In genomic region chr1:185467125-185467524, GRCh38 we compare ENCODE assay signal across 20 cellular contexts.
"Had no signal": no experiment of that assay in that cellular context is flagged by ENCODE, and none has a peak within 500 bp of the region (broad histone marks: within the 10 kb centered on the region; RNA-seq: fewer than 3 reads in every experiment).

No MANE protein-coding gene starts in this region.

- DNase-seq: effector memory CD4-positive, alpha-beta T cell; gastrocnemius medialis; heart right ventricle; hypothalamus; kidney glomerular epithelial cell; natural killer cell; nucleus accumbens; ovary; small intestine; stimulated activated CD4-positive, alpha-beta T cell treated with anti-CD3 and anti-CD28 coated beads, Interleukin-12 subunit alpha, Interleukin-12 subunit beta, amount 100 ng/mL, for 4 hours; stimulated activated CD4-positive, alpha-beta T cell treated with anti-CD3 and anti-CD28 coated beads, Interleukin-2, amount 100 ng/mL, for 48 hours; stimulated activated CD8-positive, alpha-beta memory T cell treated with anti-CD3 and anti-CD28 coated beads, Interleukin-4, amount 100 ng/mL, for 48 hours; tibial artery had no signal

- H3K4me1 Mint-ChIP-seq: neural progenitor cell; stimulated activated effector memory CD8-positive, alpha-beta T cell treated with anti-CD3 and anti-CD28 coated beads, Interleukin-12 subunit alpha, Interleukin-12 subunit beta, amount 100 ng/mL, for 72 hours had no signal

- H3K4me3 Mint-ChIP-seq: mesothelial cell of epicardium; natural killer cell; neural progenitor cell; stimulated activated effector memory CD8-positive, alpha-beta T cell treated with anti-CD3 and anti-CD28 coated beads, Interleukin-12 subunit alpha, Interleukin-12 subunit beta, amount 100 ng/mL, for 72 hours; stimulated activated naive CD8-positive, alpha-beta T cell treated with anti-CD3 and anti-CD28 coated beads, Interleukin-15, Interleukin-2, amounts not matched to agents 100 ng/mL and 50 ng/mL, for 24 hours had no signal

- H3K9ac ChIP-seq: neural progenitor cell had no signal

- H3K27me3 ChIP-seq: esophagus muscularis mucosa, gastrocnemius medialis, heart right ventricle, neural progenitor cell, ovary, right atrium auricular region, tibial artery had no signal

- H3K36me3 ChIP-seq: esophagus muscularis mucosa, gastrocnemius medialis, heart right ventricle, neural progenitor cell, ovary, right atrium auricular region, tibial artery had no signal

- H3K27me3 Mint-ChIP-seq: stimulated activated naive CD8-positive, alpha-beta T cell treated with anti-CD3 and anti-CD28 coated beads, Interleukin-15, Interleukin-2, amounts not matched to agents 100 ng/mL and 50 ng/mL, for 24 hours had no signal

- H3K27ac Mint-ChIP-seq: mesothelial cell of epicardium; natural killer cell; neural progenitor cell; stimulated activated effector memory CD8-positive, alpha-beta T cell treated with anti-CD3 and anti-CD28 coated beads, Interleukin-12 subunit alpha, Interleukin-12 subunit beta, amount 100 ng/mL, for 72 hours; stimulated activated naive CD8-positive, alpha-beta T cell treated with anti-CD3 and anti-CD28 coated beads, Interleukin-15, Interleukin-2, amounts not matched to agents 100 ng/mL and 50 ng/mL, for 24 hours had no signal

- H3K4me3 ChIP-seq: esophagus muscularis mucosa, gastrocnemius medialis, heart right ventricle, neural progenitor cell, ovary, right atrium auricular region, tibial artery had no signal

- ATAC-seq: gastrocnemius medialis; heart right ventricle; natural killer cell; stimulated activated effector memory CD8-positive, alpha-beta T cell treated with anti-CD3 and anti-CD28 coated beads, Interleukin-12 subunit alpha, Interleukin-12 subunit beta, amount 100 ng/mL, for 72 hours had no signal

- H3K36me3 Mint-ChIP-seq: mesothelial cell of epicardium; natural killer cell; neural progenitor cell; stimulated activated effector memory CD8-positive, alpha-beta T cell treated with anti-CD3 and anti-CD28 coated beads, Interleukin-12 subunit alpha, Interleukin-12 subunit beta, amount 100 ng/mL, for 72 hours had no signal

- H3K9me3 Mint-ChIP-seq: mesothelial cell of epicardium; natural killer cell; stimulated activated effector memory CD8-positive, alpha-beta T cell treated with anti-CD3 and anti-CD28 coated beads, Interleukin-12 subunit alpha, Interleukin-12 subunit beta, amount 100 ng/mL, for 72 hours; stimulated activated naive CD8-positive, alpha-beta T cell treated with anti-CD3 and anti-CD28 coated beads, Interleukin-15, Interleukin-2, amounts not matched to agents 100 ng/mL and 50 ng/mL, for 24 hours had no signal

- H3K9me3 ChIP-seq: esophagus muscularis mucosa, gastrocnemius medialis, heart right ventricle, ovary, right atrium auricular region, tibial artery had no signal

- H3K27ac ChIP-seq: epithelial cell of prostate, esophagus muscularis mucosa, gastrocnemius medialis, heart right ventricle, neural progenitor cell, ovary, right atrium auricular region, tibial artery had no signal

- H3K4me1 ChIP-seq: esophagus muscularis mucosa, gastrocnemius medialis, neural progenitor cell, right atrium auricular region, tibial artery had no signal
